In the genomic region with DNA sequence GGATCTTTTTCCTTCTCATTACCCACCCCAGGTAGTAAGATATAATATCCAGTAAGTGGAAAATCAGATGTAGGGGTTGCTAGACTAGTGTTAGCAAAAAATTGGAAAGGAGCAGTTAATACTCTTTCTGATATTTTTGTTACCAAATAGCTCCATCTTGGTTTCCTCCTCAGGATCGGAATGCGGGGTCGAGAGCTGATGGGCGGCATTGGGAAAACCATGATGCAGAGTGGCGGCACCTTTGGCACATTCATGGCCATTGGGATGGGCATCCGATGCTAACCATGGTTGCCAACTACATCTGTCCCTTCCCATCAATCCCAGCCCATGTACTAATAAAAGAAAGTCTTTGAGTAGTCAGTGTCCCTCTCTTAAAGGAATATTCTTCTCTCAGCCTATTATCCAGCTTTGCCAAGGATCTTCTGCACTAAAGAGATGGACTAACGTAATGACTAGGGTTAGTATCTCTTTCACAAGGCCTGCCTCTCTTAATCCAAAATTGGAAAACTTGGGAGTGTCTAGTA, we compare ENCODE assay signal across 8 cellular contexts. TPM values are rescaled to one million over a fixed set of nuclear protein-coding genes. Genes with fewer than 3 reads are reported as not detected.
DNase-seq lines count a peak whose midpoint lies in the region; ATAC-seq and TF ChIP-seq lines count a peak whose summit lies in the region.

No MANE protein-coding gene starts in this region.

- H3K9me2 ChIP-seq in OCI-LY7 (ENCODE audit: insufficient read depth, low read length) = no peaks in the 10 kb centered on the region

- peak overlapping the region; percentile 87 for H3K4me3 ChIP-seq in OCI-LY7 (ENCODE audit: low read depth, low read length, poor library complexity, severe bottlenecking)
- H3K4me3 ChIP-seq in coronary artery = peak overlapping the region; percentile 90
- H3K4me3 ChIP-seq in parathyroid adenoma (ENCODE audit: low read depth, low read length) = no peak overlapping the region

- no peak overlapping the region for H3K9ac ChIP-seq in parathyroid adenoma

- peak; percentile 8 for TF ChIP-seq POLR2A in GM18951 (IDR thresholded peaks at IDR 0.05; ENCODE audit: extremely low read depth, insufficient read depth, insufficient read length)

- no peak overlapping the region for H2AFZ ChIP-seq in OCI-LY7 (ENCODE audit: low read length)
- H2AFZ ChIP-seq in parathyroid adenoma = no peak overlapping the region

- H3K4me2 ChIP-seq in OCI-LY7 (ENCODE audit: low read length) = peak overlapping the region; percentile 74
- H3K4me2 ChIP-seq in parathyroid adenoma (ENCODE audit: low read length) = peak overlapping the region; percentile 94

- H3K27ac ChIP-seq in OCI-LY7 (ENCODE audit: low read depth, low read length, poor library complexity, severe bottlenecking) = peak overlapping the region; percentile 74
- peak overlapping the region; percentile 47 to 90 for H3K27ac ChIP-seq in coronary artery
- H3K27ac ChIP-seq in parathyroid adenoma = no peak overlapping the region

- intact Hi-C loops in OCI-LY7 (cut with micrococcal nuclease; ENCODE audit: unreplicated experiment) = loop anchor here (5.0 kb wide), 1 partner anchor 37 kb away; no protein-coding TSS in a partner anchor

- ATAC-seq in HG03457 (IDR thresholded peaks at IDR 0.05; ENCODE audit: unreplicated experiment) = no peak

- no peaks in the 10 kb centered on the region for H3K9me3 ChIP-seq in OCI-LY7 (ENCODE audit: low read length)
- H3K9me3 ChIP-seq in parathyroid adenoma (ENCODE audit: control insufficient read depth, low read length) = no peaks in the 10 kb centered on the region

- TF ChIP-seq CTCF in OCI-LY7 (conservative IDR thresholded peaks at IDR 0.05; ENCODE audit: low read length) (no peak), coronary artery (IDR thresholded peaks at IDR 0.05) (no peak), parathyroid adenoma (IDR thresholded peaks at IDR 0.05) (no peak)

- H4K20me1 ChIP-seq in OCI-LY7 (ENCODE audit: insufficient read depth, low read length) = peaks cover 4% of the 10 kb centered on the region; the same call in 1 of the 2 replicates

- POLR2A ChIA-PET in OCI-LY7 (lab: Charles Lee) = interaction anchor here (0.6 to 1.8 kb wide), 4 partner anchors 9 to 130 kb away, joined by 3 to 7 read pairs (median 4); a partner anchor contains a TSS

- H3K27me3 ChIP-seq in parathyroid adenoma (ENCODE audit: control insufficient read depth, insufficient read depth, low read length) = no peaks in the 10 kb centered on the region

- H3K36me3 ChIP-seq in OCI-LY7 (ENCODE audit: insufficient read depth, low read length) = peaks cover 62% of the 10 kb centered on the region
- no peaks in the 10 kb centered on the region for H3K36me3 ChIP-seq in parathyroid adenoma (ENCODE audit: control insufficient read depth, insufficient read depth, low read length)

- H3K4me1 ChIP-seq in OCI-LY7 (ENCODE audit: insufficient read depth, low read length, poor library complexity, severe bottlenecking) (peaks cover 23% of the 10 kb centered on the region), parathyroid adenoma (no peaks in the 10 kb centered on the region)

- in situ Hi-C loops in GM18951 (cut with MboI; ENCODE audit: low sequenced_read_pairs, unreplicated experiment) = no loop called here

- no TSS peak for BruUV-seq in OCI-LY7 (replicated peaks; lab: Mats Ljungman, UMichigan)

- CTCF ChIA-PET in OCI-LY7 (lab: Charles Lee; ENCODE audit: unreplicated experiment) = interaction anchor here (0.6 kb wide), 1 partner anchor 99 kb away, joined by 3 read pairs; no protein-coding TSS in a partner anchor

- peaks cover 35% of the 10 kb centered on the region; the same call in 1 of the 2 replicates for H3K79me2 ChIP-seq in OCI-LY7 (ENCODE audit: insufficient read depth, low read depth, low read length)
- peaks cover 5% of the 10 kb centered on the region for H3K79me2 ChIP-seq in parathyroid adenoma

- no peak for DNase-seq in OCI-LY7 (ENCODE audit: low spot score)
- DNase-seq in coronary artery (ENCODE audit: low spot score) = no peak
- DNase-seq in pons (ENCODE audit: low spot score) = no peak
- no peak for DNase-seq in mesenteric fat pad (ENCODE audit: low spot score)
- DNase-seq in NCI-H1417 treated with DMSO at 0.1 percent for 48 hours (lab: John Stamatoyannopoulos, UW) = no peak

RNA-seq across cellular contexts. Expression of a gene that starts 1.5 kb away (rescaled TPM):
- 393 and 411 TPM in 2 replicates for total RNA-seq in OCI-LY7 (2014; rRNA removed; shearing (Covaris generic))
- total RNA-seq in OCI-LY7 (2022) (109 and 164 TPM in 2 replicates), mesenteric fat pad (141 TPM)

RNA-seq across cellular contexts. Expression of a gene that starts 1.5 kb away (rescaled TPM):
- 32.8 and 56.2 TPM in 2 replicates for total RNA-seq in OCI-LY7 (2014; rRNA removed; shearing (Covaris generic))
- total RNA-seq in OCI-LY7 (2022) (41.3 and 43.4 TPM in 2 replicates), mesenteric fat pad (23.5 TPM)

RNA-seq across cellular contexts. Expression of a gene that starts 36.0 kb away (rescaled TPM):
- total RNA-seq in OCI-LY7 (2014; rRNA removed; shearing (Covaris generic)) = 83.3 and 83.7 TPM in 2 replicates
- total RNA-seq in OCI-LY7 (2022) (193 and 202 TPM in 2 replicates), mesenteric fat pad (126 TPM)

RNA-seq across cellular contexts. Expression of a gene that starts 36.0 kb away (rescaled TPM):
- 63.8 and 66.3 TPM in 2 replicates for total RNA-seq in OCI-LY7 (2014; rRNA removed; shearing (Covaris generic))
- 152 and 160 TPM in 2 replicates for total RNA-seq in OCI-LY7 (2022)
- 73.4 TPM for total RNA-seq in mesenteric fat pad

RNA-seq across cellular contexts. Expression of a gene that starts 41.4 kb away (rescaled TPM):
- total RNA-seq in OCI-LY7 (2014; rRNA removed; shearing (Covaris generic)) = 346 and 448 TPM in 2 replicates
- 429 and 431 TPM in 2 replicates for total RNA-seq in OCI-LY7 (2022)
- total RNA-seq in mesenteric fat pad = 269 TPM
